19 cellular contexts compared by ENCODE assay signal in the genomic region with DNA sequence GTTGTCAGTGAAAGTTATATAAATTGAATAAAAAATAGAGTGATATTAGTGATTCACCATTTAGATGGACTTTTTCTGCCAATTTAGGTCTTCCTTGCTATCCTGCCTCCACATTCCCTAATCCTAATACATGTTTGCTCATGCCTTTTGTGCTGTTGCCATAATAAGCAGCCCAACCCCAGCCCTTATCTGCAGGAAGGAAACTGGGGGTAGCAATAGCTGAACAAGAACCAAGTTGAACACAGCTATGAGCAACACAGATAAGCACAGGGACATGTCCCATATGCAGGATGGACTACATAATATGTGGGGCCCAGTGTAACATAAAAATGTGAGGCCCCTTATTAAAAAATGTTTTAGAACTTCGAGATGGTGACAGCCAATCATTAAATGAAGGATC.
DNase-seq lines count a peak whose midpoint lies in the region; ATAC-seq, FAIRE-seq and TF ChIP-seq lines count a peak whose summit lies in the region.
"Had no signal": no experiment of that assay in that cellular context is flagged by ENCODE, and none has a peak within 500 bp of the region (broad histone marks: within the 10 kb centered on the region; RNA-seq: fewer than 3 reads in every experiment).

No MANE protein-coding gene starts in this region.

- TF ChIP-seq CTCF in PC-3 (conservative IDR thresholded peaks at IDR 0.05; ENCODE audit: low read depth, low read length) (no peak), mucosa of descending colon (IDR thresholded peaks at IDR 0.05) (no peak)

- FAIRE-seq in GM19239 (lab: Jason Lieb, UNC), result peak; percentile 14
- FAIRE-seq: endometrium, frontal cortex had no signal

- H3K4me3 Mint-ChIP-seq in activated naive CD8-positive, alpha-beta T cell treated with anti-CD3 and anti-CD28 coated beads for 36 hours, result no peak overlapping the region
- H3K4me3 Mint-ChIP-seq: naive thymus-derived CD8-positive, alpha-beta T cell; stimulated activated effector memory CD8-positive, alpha-beta T cell treated with anti-CD3 and anti-CD28 coated beads, Interleukin-12 subunit alpha, Interleukin-12 subunit beta, amount 100 ng/mL, for 72 hours had no signal

- H3K27ac Mint-ChIP-seq in activated naive CD8-positive, alpha-beta T cell treated with anti-CD3 and anti-CD28 coated beads for 36 hours, result no peak overlapping the region
- H3K27ac Mint-ChIP-seq: stimulated activated effector memory CD8-positive, alpha-beta T cell treated with anti-CD3 and anti-CD28 coated beads, Interleukin-12 subunit alpha, Interleukin-12 subunit beta, amount 100 ng/mL, for 72 hours had no signal

- no peaks in the 10 kb centered on the region for H3K9me2 ChIP-seq in PC-3 (replicated peaks; ENCODE audit: low read length)

- H3K4me3 ChIP-seq in PC-3 (ENCODE audit: low read length) (no peak overlapping the region), mucosa of descending colon (no peak overlapping the region)
- H3K4me3 ChIP-seq: SJSA1, tibial artery had no signal

- H3K4me2 ChIP-seq in PC-3 (ENCODE audit: low read length), result peak overlapping the region; percentile 14; the same call in 1 of the 2 replicates

- no peaks in the 10 kb centered on the region for H3K27me3 Mint-ChIP-seq in activated naive CD8-positive, alpha-beta T cell treated with anti-CD3 and anti-CD28 coated beads for 36 hours
- H3K27me3 Mint-ChIP-seq: naive thymus-derived CD8-positive, alpha-beta T cell had no signal

- no peaks in the 10 kb centered on the region for H3K36me3 Mint-ChIP-seq in activated naive CD8-positive, alpha-beta T cell treated with anti-CD3 and anti-CD28 coated beads for 36 hours
- H3K36me3 Mint-ChIP-seq: naive thymus-derived CD8-positive, alpha-beta T cell; stimulated activated effector memory CD8-positive, alpha-beta T cell treated with anti-CD3 and anti-CD28 coated beads, Interleukin-12 subunit alpha, Interleukin-12 subunit beta, amount 100 ng/mL, for 72 hours had no signal

- H3K36me3 ChIP-seq in PC-3 (ENCODE audit: low read depth, low read length) (no peaks in the 10 kb centered on the region), mucosa of descending colon (ENCODE audit: low read depth) (no peaks in the 10 kb centered on the region)
- H3K36me3 ChIP-seq: SJSA1, tibial artery had no signal

- H3K4me1 ChIP-seq in PC-3 (ENCODE audit: insufficient read depth, low read length) (peaks cover 27% of the 10 kb centered on the region), mucosa of descending colon (ENCODE audit: low read depth) (peaks cover 1% of the 10 kb centered on the region)
- H3K4me1 ChIP-seq: SJSA1, tibial artery had no signal

- H3F3A ChIP-seq in PC-3 (ENCODE audit: low read length, unreplicated experiment), result no peaks in the 10 kb centered on the region

- H3K27ac ChIP-seq in PC-3 (ENCODE audit: low read length), result peak overlapping the region; percentile 97
- H3K27ac ChIP-seq: SJSA1, tibial artery had no signal

- no peaks in the 10 kb centered on the region for H4K20me1 ChIP-seq in PC-3 (ENCODE audit: low read length)

- H2AFZ ChIP-seq in PC-3 (ENCODE audit: low read length), result no peak overlapping the region

- intact Hi-C loops in PC-3 (cut with micrococcal nuclease) (no loop called here), mucosa of descending colon (cut with DNase I, micrococcal nuclease) (no loop called here)

- no peak for DNase-seq in GM19239 (ENCODE audit: insufficient read length, low spot score)
- DNase-seq in PC-3, result peak; percentile 36
- DNase-seq in dermis microvascular lymphatic vessel endothelial cell (ENCODE audit: low read depth in 2 of 2), result peak; percentile 59 to 81
- no peak for DNase-seq in mucosa of descending colon
- DNase-seq in activated T-cell treated with anti-CD3 and anti-CD28 coated beads, Interleukin-2, amount 50 U/mL, for 1 hour, result no peak
- no peak for DNase-seq in stimulated activated naive CD8-positive, alpha-beta T cell treated with anti-CD3 and anti-CD28 coated beads, Interleukin-15, Interleukin-2, amounts not matched to agents 100 U/mL and 50 U/mL, for 24 hours
- DNase-seq in NCI-H1092 (lab: John Stamatoyannopoulos, UW), result no peak
- DNase-seq in activated naive CD8-positive, alpha-beta T cell treated with anti-CD3 and anti-CD28 coated beads for 36 hours, result no peak
- DNase-seq: activated CD4-positive, CD25-positive, alpha-beta regulatory T cell treated with anti-CD3 and anti-CD28 coated beads, Interleukin-2, amount 50 U/mL, for 72 hours; activated effector memory CD4-positive, alpha-beta T cell treated with Interleukin-2 at 50 U/mL for 16 hours; cerebellar nuclear complex; naive thymus-derived CD8-positive, alpha-beta T cell; NCI-H146; NCI-H510A; tibial artery had no signal

- H3K27me3 ChIP-seq in PC-3 (ENCODE audit: low read length), result no peaks in the 10 kb centered on the region
- H3K27me3 ChIP-seq: SJSA1, tibial artery had no signal

- POLR2A ChIA-PET in PC-3 (lab: Charles Lee; ENCODE audit: unreplicated experiment), result no interaction called here

- no peaks in the 10 kb centered on the region for H3K79me2 ChIP-seq in PC-3 (ENCODE audit: low read length)

- BruUV-seq in PC-3 (replicated peaks; lab: Mats Ljungman, UMichigan), result no TSS peak

- CTCF ChIA-PET in PC-3 (lab: Charles Lee), result no interaction called here

- H3K4me1 Mint-ChIP-seq in activated naive CD8-positive, alpha-beta T cell treated with anti-CD3 and anti-CD28 coated beads for 36 hours, result no peaks in the 10 kb centered on the region
- H3K4me1 Mint-ChIP-seq: stimulated activated effector memory CD8-positive, alpha-beta T cell treated with anti-CD3 and anti-CD28 coated beads, Interleukin-12 subunit alpha, Interleukin-12 subunit beta, amount 100 ng/mL, for 72 hours had no signal

- ATAC-seq in PC-3 (no peak; the same call in 1 of the 2 replicates), mucosa of descending colon (peak; percentile 57)
- ATAC-seq in stimulated activated naive CD8-positive, alpha-beta T cell treated with anti-CD3 and anti-CD28 coated beads, Interleukin-15, Interleukin-2, amounts not matched to agents 100 U/mL and 50 U/mL, for 24 hours, result no peak
- ATAC-seq: naive thymus-derived CD8-positive, alpha-beta T cell; stimulated activated effector memory CD8-positive, alpha-beta T cell treated with anti-CD3 and anti-CD28 coated beads, Interleukin-12 subunit alpha, Interleukin-12 subunit beta, amount 100 ng/mL, for 72 hours had no signal

- H3K9me3 Mint-ChIP-seq in activated naive CD8-positive, alpha-beta T cell treated with anti-CD3 and anti-CD28 coated beads for 36 hours, result no peaks in the 10 kb centered on the region
- H3K9me3 Mint-ChIP-seq: stimulated activated effector memory CD8-positive, alpha-beta T cell treated with anti-CD3 and anti-CD28 coated beads, Interleukin-12 subunit alpha, Interleukin-12 subunit beta, amount 100 ng/mL, for 72 hours had no signal

- H3K9me3 ChIP-seq in PC-3 (ENCODE audit: low read length), result no peaks in the 10 kb centered on the region
- H3K9me3 ChIP-seq in mucosa of descending colon, result no peaks in the 10 kb centered on the region
- H3K9me3 ChIP-seq: SJSA1, tibial artery had no signal

- peak overlapping the region; percentile 70 for H3K9ac ChIP-seq in PC-3 (ENCODE audit: low read length)

Comparison
In these comparisons a context has a peak if more than half of its experiments do, and no peak if none do; other contexts are left out.
1. DNase-seq: peak in PC-3 (single experiment) and dermis microvascular lymphatic vessel endothelial cell (2 of 2); none in GM19239 (single experiment), mucosa of descending colon (0 of 3), activated T-cell treated with anti-CD3 and anti-CD28 coated beads, Interleukin-2, amount 50 U/mL, for 1 hour (single experiment), stimulated activated naive CD8-positive, alpha-beta T cell treated with anti-CD3 and anti-CD28 coated beads, Interleukin-15, Interleukin-2, amounts not matched to agents 100 U/mL and 50 U/mL, for 24 hours (single experiment), NCI-H1092 (single experiment) and activated naive CD8-positive, alpha-beta T cell treated with anti-CD3 and anti-CD28 coated beads for 36 hours (single experiment).